In the genomic region with DNA sequence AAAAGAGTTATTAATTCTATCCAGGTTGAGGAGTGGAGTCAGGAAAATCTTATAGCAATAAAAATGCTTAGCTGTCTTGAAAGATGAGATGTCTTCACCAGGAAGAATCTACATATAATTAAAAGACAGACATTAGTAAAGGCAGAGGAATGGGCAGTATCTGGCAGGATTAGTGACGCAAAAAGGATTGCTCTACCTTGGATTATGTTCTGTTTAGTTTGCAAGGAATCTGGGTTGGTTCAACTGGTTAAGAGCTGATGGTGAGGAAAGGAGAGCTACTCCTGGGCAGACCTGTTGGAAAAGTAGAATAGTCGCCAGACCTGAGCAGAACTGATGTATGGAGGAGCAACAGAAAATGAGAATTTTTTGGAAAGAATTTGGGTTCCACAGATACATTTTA, we compare ENCODE assay signal across 17 cellular contexts.
"Had no signal": no experiment of that assay in that cellular context is flagged by ENCODE, and none has a peak within 500 bp of the region (broad histone marks: within the 10 kb centered on the region; RNA-seq: fewer than 3 reads in every experiment).

No MANE protein-coding gene starts in this region.

- H3K27me3 ChIP-seq: foreskin keratinocyte, left lung, pancreas, suprapubic skin, thyroid gland, upper lobe of right lung, vagina had no signal

- H3K27ac ChIP-seq: foreskin keratinocyte, pancreas, suprapubic skin, thyroid gland, vagina had no signal

- ATAC-seq: effector memory CD8-positive, alpha-beta T cell; foreskin keratinocyte; naive thymus-derived CD4-positive, alpha-beta T cell; right cardiac atrium; stimulated activated effector memory CD8-positive, alpha-beta T cell treated with anti-CD3 and anti-CD28 coated beads, Interleukin-12 subunit alpha, Interleukin-12 subunit beta, amount 100 ng/mL, for 72 hours; stimulated activated naive CD8-positive, alpha-beta T cell treated with anti-CD3 and anti-CD28 coated beads, Interleukin-15, Interleukin-2, amounts not matched to agents 100 U/mL and 50 U/mL, for 24 hours; upper lobe of right lung had no signal

- H3K36me3 ChIP-seq: left lung, pancreas, suprapubic skin, thyroid gland, upper lobe of right lung, vagina had no signal

- DNase-seq: effector memory CD8-positive, alpha-beta T cell; foreskin keratinocyte; head of caudate nucleus; hippocampal formation; left lung; naive thymus-derived CD4-positive, alpha-beta T cell; nucleus accumbens; pancreas; right cardiac atrium; stimulated activated CD4-positive, alpha-beta T cell treated with anti-CD3 and anti-CD28 coated beads, Interleukin-4, amount 100 ng/mL, for 1 hour; stimulated activated CD8-positive, alpha-beta memory T cell treated with anti-CD3 and anti-CD28 coated beads, Interleukin-4, amount 100 ng/mL, for 48 hours; stimulated activated naive CD8-positive, alpha-beta T cell treated with anti-CD3 and anti-CD28 coated beads, Interleukin-15, Interleukin-2, amounts not matched to agents 100 U/mL and 50 U/mL, for 24 hours; thyroid gland; upper lobe of right lung had no signal

- H3K4me1 ChIP-seq: foreskin keratinocyte had no signal

- H3K4me3 ChIP-seq: left lung, pancreas, suprapubic skin, thyroid gland, upper lobe of right lung, vagina had no signal

- H3K9me3 ChIP-seq: left lung, pancreas, suprapubic skin, thyroid gland, upper lobe of right lung, vagina had no signal
